8 cellular contexts compared by ENCODE assay signal in the genomic region with DNA sequence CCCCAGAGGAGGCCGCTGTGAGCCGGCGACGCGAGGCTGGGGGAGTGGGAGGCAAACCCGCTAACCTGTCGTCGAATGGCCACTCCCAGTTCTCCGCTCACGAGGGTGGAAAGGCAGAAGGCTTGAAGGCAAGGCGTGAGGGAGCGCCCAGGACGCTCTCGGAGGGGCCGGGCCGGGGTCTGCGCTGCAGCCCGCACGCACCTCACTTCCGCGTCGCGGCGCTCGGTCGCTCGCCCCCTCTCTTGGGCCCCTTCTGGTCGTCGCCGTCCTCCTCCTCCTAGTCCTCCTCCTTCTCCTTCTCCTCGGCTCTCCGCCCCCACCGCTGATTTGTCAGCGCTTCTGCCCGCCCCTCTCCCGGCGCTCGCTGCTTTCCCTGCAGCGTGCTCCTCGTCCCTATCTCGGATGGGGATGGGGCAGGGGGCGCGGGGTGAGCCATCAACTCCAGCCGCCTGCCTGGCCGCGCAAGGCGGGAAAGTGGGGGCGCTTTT. TPM values are rescaled to one million over a fixed set of nuclear protein-coding genes. Genes with fewer than 3 reads are reported as not detected.
DNase-seq lines count a peak whose midpoint lies in the region; ATAC-seq and TF ChIP-seq lines count a peak whose summit lies in the region.

A gene (minus strand): TSS at position 265 of the 488 bp plus-strand sequence. CDS start 1,494 bp downstream, outside the sequence.

- H3K4me2 ChIP-seq in IMR-90 (ENCODE audit: low read depth, low read length) = peak within 1 kb of the TSS; percentile 60
- peak within 1 kb of the TSS; percentile 94 for H3K4me2 ChIP-seq in SK-N-SH
- H3K4me2 ChIP-seq in trophoblast cell (ENCODE audit: low read length) = peak within 1 kb of the TSS; percentile 97

- H2AK9ac ChIP-seq in IMR-90 (replicated peaks; ENCODE audit: low read depth, low read length, poor library complexity) = peak within 1 kb of the TSS; percentile 60

- TF ChIP-seq RAD21 in IMR-90 (IDR thresholded peaks at IDR 0.05; ENCODE audit: low read length) (no peak), SK-N-SH (IDR thresholded peaks at IDR 0.05; ENCODE audit: low read length) (no peak)

- no peak within 1 kb of the TSS for H3K9ac ChIP-seq in IMR-90 (ENCODE audit: low read depth, low read length)
- H3K9ac ChIP-seq in SK-N-SH = peak within 1 kb of the TSS; percentile 61
- H3K9ac ChIP-seq in trophoblast cell (ENCODE audit: low read length) = no peak within 1 kb of the TSS

- no peak within 1 kb of the TSS for H2BK20ac ChIP-seq in IMR-90 (ENCODE audit: low read depth, low read length)

- H3F3A ChIP-seq in SK-N-SH (replicated peaks; ENCODE audit: insufficient read depth) = peaks cover 10% of the 10 kb centered on the region

- no peak within 1 kb of the TSS for H4K12ac ChIP-seq in trophoblast cell (ENCODE audit: low read depth, low read length)

- no peak within 1 kb of the TSS for H2BK12ac ChIP-seq in trophoblast cell (ENCODE audit: low read length)

- intact Hi-C loops in IMR-90 (cut with micrococcal nuclease) = no loop called here

- WGBS in IMR-90 (ENCODE audit: extremely low coverage in 2 of 2, insufficient read length in 1 of 2), 2 experiments = 0% methylated on average over 10 of the region's 48 CpGs; no CpG with 5 or more reads in 1 of the 2 experiments
- 1% methylated on average over 31 of the region's 48 CpGs for WGBS in SK-N-SH (ENCODE audit: low lambda C conversion rate)
- no CpG with 5 or more reads among the region's 48 CpGs for WGBS in trophoblast cell (ENCODE audit: extremely low coverage, insufficient coverage, insufficient read length)

- H2AK5ac ChIP-seq in IMR-90 (ENCODE audit: low read depth, low read length) (no peak within 1 kb of the TSS), trophoblast cell (ENCODE audit: low read length) (no peak within 1 kb of the TSS)

- H3K9me2 ChIP-seq in SK-N-SH = no peaks in the 10 kb centered on the region

- H2AFZ ChIP-seq in IMR-90 (replicated peaks; ENCODE audit: low read length, poor library complexity) = peak within 1 kb of the TSS; percentile 93
- H2AFZ ChIP-seq in SK-N-SH (ENCODE audit: low read depth) = peak within 1 kb of the TSS; percentile 97
- peak within 1 kb of the TSS; percentile 69 for H2AFZ ChIP-seq in trophoblast cell (ENCODE audit: insufficient read depth, low read length, poor library complexity)

- no peaks in the 10 kb centered on the region for H3K9me3 ChIP-seq in IMR-90 (ENCODE audit: control insufficient read depth, insufficient read depth, low read length)
- no peaks in the 10 kb centered on the region for H3K9me3 ChIP-seq in SK-N-SH
- no peaks in the 10 kb centered on the region for H3K9me3 ChIP-seq in trophoblast cell (ENCODE audit: insufficient read depth, low read depth, low read length)

- H3K18ac ChIP-seq in IMR-90 (ENCODE audit: low read depth, low read length) (no peak within 1 kb of the TSS), trophoblast cell (ENCODE audit: low read length) (no peak within 1 kb of the TSS)

- no peak within 1 kb of the TSS for H2BK5ac ChIP-seq in IMR-90 (ENCODE audit: low read depth, low read length, poor library complexity, severe bottlenecking)
- no peak within 1 kb of the TSS for H2BK5ac ChIP-seq in trophoblast cell (ENCODE audit: low read depth, low read length, poor library complexity)

- H3K79me2 ChIP-seq in SK-N-SH (ENCODE audit: insufficient read depth) (no peaks in the 10 kb centered on the region), trophoblast cell (ENCODE audit: control insufficient read depth, insufficient read depth, low read length, poor library complexity) (no peaks in the 10 kb centered on the region)

- H3K27ac ChIP-seq in IMR-90 (ENCODE audit: insufficient read depth, low read length) = no peak within 1 kb of the TSS
- H3K27ac ChIP-seq in SK-N-SH (ENCODE audit: low read depth in 2 of 2, low read length in 1 of 2) = peak within 1 kb of the TSS; percentile 40 to 90; a peak in 3 of 4 replicates
- H3K27ac ChIP-seq in brain microvascular endothelial cell = no peak within 1 kb of the TSS
- H3K27ac ChIP-seq in trophoblast cell (ENCODE audit: low read depth, low read length) = no peak within 1 kb of the TSS

- H2BK15ac ChIP-seq in IMR-90 (ENCODE audit: low read depth, low read length) = no peak within 1 kb of the TSS

- dilution Hi-C loops in IMR-90 (cut with HindIII; ENCODE audit: low sequenced_read_pairs, unreplicated experiment) = no loop called here

- H3K23ac ChIP-seq in IMR-90 (ENCODE audit: low read depth, low read length) (peak within 1 kb of the TSS; percentile 51; the same call in 1 of the 2 replicates), trophoblast cell (ENCODE audit: low read length) (no peak within 1 kb of the TSS)

- ATAC-seq in IMR-90 (ENCODE audit: low read depth) (peak; percentile 96), HG03378 (IDR thresholded peaks at IDR 0.05; ENCODE audit: unreplicated experiment) (no peak)

- BruUV-seq in IMR-90 (replicated peaks; lab: Mats Ljungman, UMichigan) = no TSS peak

- H3K56ac ChIP-seq in IMR-90 (ENCODE audit: extremely low read depth, insufficient read depth, low read length) = no peak within 1 kb of the TSS

- TF ChIP-seq CTCF in IMR-90 (conservative IDR thresholded peaks at IDR 0.05; ENCODE audit: low read depth, low read length) (no peak), SK-N-SH (IDR thresholded peaks at IDR 0.05) (no peak), brain microvascular endothelial cell (IDR thresholded peaks at IDR 0.05; ENCODE audit: low read depth, low read length, missing control alignments) (no peak), GM10266 (IDR thresholded peaks at IDR 0.05; ENCODE audit: control insufficient read depth, insufficient read depth, low read depth, missing control alignments) (no peak)

- no peaks in the 10 kb centered on the region for H3K9me1 ChIP-seq in IMR-90 (ENCODE audit: insufficient read depth, low read length)

- H4K20me1 ChIP-seq in IMR-90 (ENCODE audit: insufficient read depth, low read length) (no peaks in the 10 kb centered on the region), SK-N-SH (ENCODE audit: insufficient read depth) (no peaks in the 10 kb centered on the region)

- H4K8ac ChIP-seq in IMR-90 (ENCODE audit: low read depth in 2 of 2, low read length in 2 of 2) (no peak within 1 kb of the TSS), trophoblast cell (ENCODE audit: low read depth, low read length) (peak within 1 kb of the TSS; percentile 46)

- no peak for TF ChIP-seq POLR2A in IMR-90 (IDR thresholded peaks at IDR 0.05; ENCODE audit: low read depth, low read length)

- DNase-seq in DMS53 treated with DMSO at 0.1 percent for 48 hours (lab: John Stamatoyannopoulos, UW; ENCODE audit: unreplicated experiment) = peak; percentile 74
- DNase-seq in IMR-90 = peak; percentile 21
- peak; percentile 90 for DNase-seq in SK-N-SH
- peak; percentile 44 for DNase-seq in brain microvascular endothelial cell
- peak; percentile 18 for DNase-seq in hepatic stellate cell (ENCODE audit: low spot score)
- DNase-seq in trophoblast cell = peak; percentile 17 to 53
- no peak for DNase-seq in GM10266 (ENCODE audit: extremely low spot score)

- H4K91ac ChIP-seq in IMR-90 (ENCODE audit: insufficient read depth, low read depth, low read length) (no peak within 1 kb of the TSS), trophoblast cell (ENCODE audit: low read depth, low read length) (no peak within 1 kb of the TSS)

- H3K14ac ChIP-seq in IMR-90 (replicated peaks; ENCODE audit: low read depth, low read length) (no peak within 1 kb of the TSS), trophoblast cell (ENCODE audit: low read length) (no peak within 1 kb of the TSS)

- no peak within 1 kb of the TSS for H4K5ac ChIP-seq in IMR-90 (ENCODE audit: low read depth, low read length)

- H3K36me3 ChIP-seq in IMR-90 (ENCODE audit: control insufficient read depth, insufficient read depth, low read length) (no peaks in the 10 kb centered on the region), SK-N-SH (replicated peaks in 1 of 2; ENCODE audit: control insufficient read depth in 1 of 2, insufficient read depth in 2 of 2, low read length in 1 of 2) (peaks cover 0 to 6% of the 10 kb centered on the region in 2 experiments), brain microvascular endothelial cell (replicated peaks) (no peaks in the 10 kb centered on the region), trophoblast cell (ENCODE audit: control insufficient read depth in 1 of 2, insufficient read depth in 2 of 2, low read length in 2 of 2) (no peaks in the 10 kb centered on the region)

- TF ChIP-seq EP300 in SK-N-SH (IDR thresholded peaks at IDR 0.05; ENCODE audit: borderline replicate concordance in 1 of 2, low read depth in 1 of 2, low read length in 1 of 2) = no peak

- peak within 1 kb of the TSS; percentile 34 for H3K4me3 ChIP-seq in IMR-90 (ENCODE audit: insufficient read depth, low read depth, low read length)
- H3K4me3 ChIP-seq in SK-N-SH (ENCODE audit: low read depth in 2 of 2, low read length in 1 of 2) = peak within 1 kb of the TSS; percentile 76 to 84
- H3K4me3 ChIP-seq in brain microvascular endothelial cell (ENCODE audit: low read depth, low read length) = peak within 1 kb of the TSS; percentile 64
- peak within 1 kb of the TSS; percentile 69 for H3K4me3 ChIP-seq in trophoblast cell (ENCODE audit: low read depth, low read length)

- no peaks in the 10 kb centered on the region for H3K4me1 ChIP-seq in IMR-90 (ENCODE audit: control insufficient read depth, insufficient read depth, low read length)
- peaks cover 0 to 5% of the 10 kb centered on the region in 2 experiments; a peak in 2 of 4 replicates for H3K4me1 ChIP-seq in SK-N-SH (ENCODE audit: control insufficient read depth in 1 of 2, insufficient read depth in 2 of 2, low read depth in 1 of 2, low read length in 1 of 2)
- H3K4me1 ChIP-seq in trophoblast cell (ENCODE audit: control insufficient read depth in 1 of 2, insufficient read depth in 2 of 2, low read length in 2 of 2) = peaks cover 0 to 8% of the 10 kb centered on the region in 2 experiments

- no peaks in the 10 kb centered on the region for H3K79me1 ChIP-seq in IMR-90 (ENCODE audit: low read depth in 1 of 2, low read length in 2 of 2)
- no peaks in the 10 kb centered on the region for H3K79me1 ChIP-seq in trophoblast cell (ENCODE audit: low read length)

- no peak within 1 kb of the TSS for H2BK120ac ChIP-seq in IMR-90 (ENCODE audit: low read depth, low read length)
- H2BK120ac ChIP-seq in trophoblast cell (ENCODE audit: insufficient read depth, low read length, poor library complexity) = no peak within 1 kb of the TSS

- POLR2A ChIA-PET in IMR-90 (lab: Charles Lee; ENCODE audit: unreplicated experiment) (no interaction called here), SK-N-SH (lab: Yijun Ruan, JAX) (no interaction called here)

- peaks cover 21% of the 10 kb centered on the region for H3K27me3 ChIP-seq in IMR-90 (ENCODE audit: control insufficient read depth, insufficient read depth, low read length)
- no peaks in the 10 kb centered on the region for H3K27me3 ChIP-seq in SK-N-SH (ENCODE audit: insufficient read depth)
- H3K27me3 ChIP-seq in brain microvascular endothelial cell (replicated peaks) = peaks cover 28% of the 10 kb centered on the region
- H3K27me3 ChIP-seq in trophoblast cell (ENCODE audit: insufficient read depth, low read length) = peaks cover 8% of the 10 kb centered on the region

- in situ Hi-C loops in IMR-90 (cut with MboI; ENCODE audit: low sequenced_read_pairs) = no loop called here
- in situ Hi-C loops in brain microvascular endothelial cell (cut with HindIII; ENCODE audit: low pct_ligation_motif_present, low sequenced_read_pairs) = no loop called here

- CTCF ChIA-PET in IMR-90 (lab: Yijun Ruan, JAX) (no interaction called here), SK-N-SH (lab: Yijun Ruan, JAX) (interaction anchor here (1.7 to 2.2 kb wide), 3 partner anchors 9 to 180 kb away, joined by 6 to 9 read pairs (median 7); no protein-coding TSS in a partner anchor)

- H3K4ac ChIP-seq in IMR-90 (ENCODE audit: low read depth, low read length) = no peak within 1 kb of the TSS
- H3K4ac ChIP-seq in trophoblast cell (ENCODE audit: low read depth, low read length) = no peak within 1 kb of the TSS

RNA-seq across cellular contexts. Expression of the gene that starts here (rescaled TPM):
- 0.36 and 0.56 TPM in 2 replicates for total RNA-seq in IMR-90 (2012; rRNA removed)
- polyA plus RNA-seq in IMR-90 (2012; rRNA removed) (0.46 and 0.59 TPM in 2 replicates), SK-N-SH (2012; rRNA removed) (12.0 and 12.9 TPM in 2 replicates)
- polyA plus RNA-seq in IMR-90 (2012; cell fraction: cytosol; rRNA removed) = 0.13 and 0.37 TPM in 2 replicates
- 0.09 and 0.32 TPM in 2 replicates for polyA plus RNA-seq in IMR-90 (2012; cell fraction: nucleus; rRNA removed; ENCODE audit: low replicate concordance)
- polyA plus RNA-seq in SK-N-SH (2012; cell fraction: cytosol; rRNA removed) = 17.0 and 23.5 TPM in 2 replicates
- 4.8 and 6.9 TPM in 2 replicates for polyA plus RNA-seq in SK-N-SH (2012; cell fraction: nucleus; rRNA removed)
- 0.77 and 0.87 TPM in 2 replicates for polyA plus RNA-seq in trophoblast cell (2013)

Comparison
In these comparisons a context has a peak if more than half of its experiments do, and no peak if none do; other contexts are left out.
1. Peak in DNase-seq, ATAC-seq, H3K4me3 ChIP-seq and H3K4me2 ChIP-seq in IMR-90; RNA of the gene not detected or under 1 TPM.
2. H3K27ac ChIP-seq: peak in SK-N-SH (2 of 2); none in IMR-90 (single experiment), brain microvascular endothelial cell (single experiment) and trophoblast cell (single experiment).
3. Peak in every context shown above with its lines, with median percentiles within 50 percentile points of each other: H2AFZ ChIP-seq, H3K4me2 ChIP-seq and H3K4me3 ChIP-seq.